1 cellular context compared by ENCODE assay signal in the genomic region with DNA sequence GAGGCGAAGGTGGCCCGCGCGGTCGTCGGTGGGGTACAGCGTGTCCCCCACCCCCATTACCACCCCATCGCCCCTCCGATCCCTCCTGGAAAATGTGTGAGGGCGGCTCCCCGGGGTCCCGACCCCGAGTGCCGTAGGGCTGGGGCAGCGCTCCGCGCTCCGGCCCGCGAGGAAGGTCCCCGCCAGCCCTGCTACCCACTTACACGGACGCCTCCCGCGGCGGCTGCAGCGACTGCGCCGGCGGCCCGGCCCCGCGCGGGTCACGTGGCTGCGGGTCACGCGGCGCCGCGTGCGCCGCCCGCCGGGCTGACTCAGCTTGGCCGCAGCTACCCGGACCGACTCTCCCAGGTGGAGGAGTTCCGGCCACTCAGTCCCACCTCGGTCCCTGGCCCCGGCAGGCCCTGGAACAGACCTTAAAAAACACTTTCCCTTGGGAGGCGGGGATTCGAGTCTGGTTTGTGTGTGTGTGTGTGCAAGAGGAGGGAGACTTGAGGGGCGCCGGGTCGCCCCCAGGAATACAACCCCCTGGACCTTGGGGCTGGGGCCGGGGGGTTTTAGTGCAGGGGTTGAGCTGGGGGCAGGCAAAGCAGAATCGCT.
TF ChIP-seq lines count a peak whose summit lies in the region.

TSS of gene GNPDA1 (minus strand) at position 236 of the 597 bp plus-strand sequence. CDS start 992 bp downstream, outside the sequence.

TF ChIP-seq in HCT116, 20 proteins besides CTCF, POLR2A, EP300 and RAD21 (continued from another document):
- peak; percentile 21 for TF ChIP-seq ZBTB33 (IDR thresholded peaks at IDR 0.05; ENCODE audit: extremely low read depth, insufficient replicate concordance, low read length)
TF ChIP-seq in HCT116: peak in this region for 4.
